In genomic region chr19:48397263-48397635, GRCh38 we compare ENCODE assay signal across 1 cellular context.
A peak's percentile ranks its signal among the peaks of the same experiment; 100 is the strongest.
TF ChIP-seq lines count a peak whose summit lies in the region.

No MANE protein-coding gene starts in this region.

TF ChIP-seq in endothelial cell of umbilical vein, 7 proteins besides CTCF, POLR2A, EP300 and RAD21:
- no peak for TF ChIP-seq MYC (IDR thresholded peaks at IDR 0.05; ENCODE audit: low read depth, low read length)
- peak; percentile 40 for TF ChIP-seq EZH2 (IDR thresholded peaks at IDR 0.05; ENCODE audit: borderline replicate concordance, low read depth, low read length, severe bottlenecking)
